ENCODE assay signal across 9 cellular contexts in the genomic region with DNA sequence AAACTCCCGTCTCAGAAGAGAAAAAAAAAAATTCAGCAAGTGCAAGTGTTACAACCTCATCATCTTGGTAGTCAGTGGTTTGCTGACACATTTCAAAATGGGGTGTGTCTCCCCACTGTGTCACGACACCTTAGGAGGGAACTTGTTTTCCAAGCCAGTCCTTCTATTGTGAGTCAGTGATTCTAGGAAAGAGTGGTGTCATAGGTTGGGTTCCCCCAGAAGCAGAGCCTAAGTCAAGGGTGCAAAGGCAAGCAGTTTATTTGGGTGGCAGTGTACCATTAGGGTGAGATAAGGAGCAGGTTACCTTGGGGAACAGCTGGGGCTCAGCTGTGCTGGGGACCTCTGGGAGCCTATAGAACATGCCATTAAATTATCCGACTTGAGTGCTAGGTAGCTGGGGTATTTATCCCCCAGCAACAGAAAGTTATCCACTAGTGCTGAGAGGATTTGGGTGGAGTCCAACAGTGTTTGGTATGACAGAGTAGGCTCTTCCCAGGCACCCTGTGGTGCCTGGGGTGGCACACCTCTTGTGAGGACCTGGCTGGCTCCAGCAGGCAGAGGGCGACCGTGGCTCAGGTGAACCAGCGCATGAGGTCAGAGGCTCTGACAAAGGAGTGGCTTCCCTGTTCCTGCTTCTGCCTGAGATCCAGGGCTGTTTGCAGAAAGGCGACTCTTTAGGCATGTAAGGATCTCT. TPM values are rescaled to one million over a fixed set of nuclear protein-coding genes. Genes with fewer than 3 reads are reported as not detected.
A peak's percentile ranks its signal among the peaks of the same experiment; 100 is the strongest.
DNase-seq lines count a peak whose midpoint lies in the region; ATAC-seq and TF ChIP-seq lines count a peak whose summit lies in the region.
"Had no signal": no experiment of that assay in that cellular context is flagged by ENCODE, and none has a peak within 500 bp of the region (broad histone marks: within the 10 kb centered on the region; RNA-seq: fewer than 3 reads in every experiment).

No MANE protein-coding gene starts in this region.

- no peak overlapping the region for H2BK15ac ChIP-seq in mesenchymal stem cell (ENCODE audit: low read depth, poor library complexity, severe bottlenecking)

- no peak overlapping the region for H3K14ac ChIP-seq in mesenchymal stem cell (ENCODE audit: low read length in 2 of 2)

- peaks cover 29% of the 10 kb centered on the region for H3K36me3 Mint-ChIP-seq in activated CD4-positive, alpha-beta memory T cell treated with anti-CD3 and anti-CD28 coated beads, Interleukin-2, amount 10 ng/mL, durations not matched to agents 7 days and 5 days (ENCODE audit: low read depth)
- H3K36me3 Mint-ChIP-seq in endothelial cell (ENCODE audit: low read depth, unreplicated experiment), result no peaks in the 10 kb centered on the region

- no peaks in the 10 kb centered on the region for H3K9me3 Mint-ChIP-seq in activated CD4-positive, alpha-beta memory T cell treated with anti-CD3 and anti-CD28 coated beads, Interleukin-2, amount 10 ng/mL, durations not matched to agents 7 days and 5 days
- no peaks in the 10 kb centered on the region for H3K9me3 Mint-ChIP-seq in endothelial cell (ENCODE audit: unreplicated experiment)

- H3K4me1 ChIP-seq in mesenchymal stem cell (ENCODE audit: control insufficient read depth, insufficient read depth, low read depth, low read length), result peaks cover 13% of the 10 kb centered on the region

- no peak overlapping the region for H4K91ac ChIP-seq in mesenchymal stem cell (ENCODE audit: low read length)

- no peak overlapping the region for H3K4me2 ChIP-seq in mesenchymal stem cell (ENCODE audit: low read length, poor library complexity, severe bottlenecking)

- H3K27me3 ChIP-seq in mesenchymal stem cell (ENCODE audit: control insufficient read depth in 1 of 2, insufficient read depth in 1 of 2, low read length in 2 of 2), result peaks cover 0 to 3% of the 10 kb centered on the region in 2 experiments

- H3K4me1 Mint-ChIP-seq in activated CD4-positive, alpha-beta memory T cell treated with anti-CD3 and anti-CD28 coated beads, Interleukin-2, amount 10 ng/mL, durations not matched to agents 7 days and 5 days, result peaks cover 78% of the 10 kb centered on the region
- peaks cover 25% of the 10 kb centered on the region for H3K4me1 Mint-ChIP-seq in endothelial cell (ENCODE audit: unreplicated experiment)

- H2BK12ac ChIP-seq in mesenchymal stem cell (ENCODE audit: low read length in 2 of 2), result peak overlapping the region in 1 of 2 experiments; percentile 59

- peaks cover 0 to 4% of the 10 kb centered on the region in 2 experiments for H3K36me3 ChIP-seq in mesenchymal stem cell (ENCODE audit: control insufficient read depth in 1 of 2, insufficient read depth in 2 of 2, low read depth in 1 of 2, low read length in 2 of 2)

- no peak overlapping the region for H2BK120ac ChIP-seq in mesenchymal stem cell (ENCODE audit: low read depth, low read length)

- peaks cover 5% of the 10 kb centered on the region for H3K27me3 Mint-ChIP-seq in activated CD4-positive, alpha-beta memory T cell treated with anti-CD3 and anti-CD28 coated beads, Interleukin-2, amount 10 ng/mL, durations not matched to agents 7 days and 5 days
- H3K27me3 Mint-ChIP-seq in endothelial cell (ENCODE audit: unreplicated experiment), result peaks cover 4% of the 10 kb centered on the region

- no peak overlapping the region for H3K9ac ChIP-seq in mesenchymal stem cell (ENCODE audit: low read length)

- ATAC-seq in HG02798 (IDR thresholded peaks at IDR 0.05; ENCODE audit: poor library complexity, unreplicated experiment), result no peak

- CTCF ChIA-PET in activated CD4-positive, alpha-beta memory T cell treated with anti-CD3 and anti-CD28 coated beads, Interleukin-2, amount 10 ng/mL, durations not matched to agents 7 days and 5 days (lab: Charles Lee), result interaction anchor here (0.7 to 2.8 kb wide), 7 partner anchors 10 to 74 kb away, joined by 3 to 21 read pairs (median 4); no protein-coding TSS in a partner anchor

- no peak overlapping the region for H2AK5ac ChIP-seq in mesenchymal stem cell (ENCODE audit: low read length, severe bottlenecking)

- H3K27ac ChIP-seq in mesenchymal stem cell (ENCODE audit: low read length, poor library complexity, severe bottlenecking), result no peak overlapping the region

- POLR2A ChIA-PET in activated CD4-positive, alpha-beta memory T cell treated with anti-CD3 and anti-CD28 coated beads, Interleukin-2, amount 10 ng/mL, durations not matched to agents 7 days and 5 days (lab: Charles Lee), result interaction anchor here (0.7 to 5.6 kb wide), 10 partner anchors 8 to 1341 kb away, joined by 3 to 49 read pairs (median 4); no protein-coding TSS in a partner anchor

- WGBS in mesenchymal stem cell, result 57% methylated on average over 6 of the region's 7 CpGs

- H4K8ac ChIP-seq in mesenchymal stem cell (ENCODE audit: low read length), result no peak overlapping the region

- peak overlapping the region in 1 of 2 experiments; percentile 56 for H3K23ac ChIP-seq in mesenchymal stem cell (ENCODE audit: low read length in 2 of 2)

- no peak overlapping the region for H3K18ac ChIP-seq in mesenchymal stem cell (ENCODE audit: low read depth in 1 of 2, low read length in 2 of 2)

- TF ChIP-seq CTCF in endothelial cell (IDR thresholded peaks at IDR 0.05; ENCODE audit: unreplicated experiment), result no peak

- H3K27ac Mint-ChIP-seq in activated CD4-positive, alpha-beta memory T cell treated with anti-CD3 and anti-CD28 coated beads, Interleukin-2, amount 10 ng/mL, durations not matched to agents 7 days and 5 days, result peak overlapping the region; percentile 88
- H3K27ac Mint-ChIP-seq in endothelial cell (ENCODE audit: unreplicated experiment), result no peak overlapping the region

- peak; percentile 87 for DNase-seq in AG20443 (ENCODE audit: low spot score)
- peak; percentile 73 for DNase-seq in LHCN-M2 (ENCODE audit: low read depth)
- DNase-seq in activated CD4-positive, alpha-beta memory T cell treated with anti-CD3 and anti-CD28 coated beads, Interleukin-2, amount 10 ng/mL, durations not matched to agents 7 days and 5 days, result peak; percentile 82
- DNase-seq in mesenchymal stem cell, result peak; percentile 66
- DNase-seq in endothelial cell (ENCODE audit: low spot score), result no peak
- DNase-seq in hypothalamus (lab: John Stamatoyannopoulos, UW), result no peak
- no peak for DNase-seq in dedifferentiated amniotic fluid mesenchymal stem cell (ENCODE audit: extremely low spot score)
- DNase-seq: NCI-H446 treated with DMSO at 0.1 percent for 48 hours had no signal

- peak overlapping the region; percentile 40 for H3K4me3 Mint-ChIP-seq in activated CD4-positive, alpha-beta memory T cell treated with anti-CD3 and anti-CD28 coated beads, Interleukin-2, amount 10 ng/mL, durations not matched to agents 7 days and 5 days
- no peak overlapping the region for H3K4me3 Mint-ChIP-seq in endothelial cell (ENCODE audit: unreplicated experiment)

- H3K4me3 ChIP-seq in mesenchymal stem cell (ENCODE audit: insufficient read depth in 1 of 2, low read depth in 1 of 2, low read length in 2 of 2), result no peak overlapping the region

- H3K79me1 ChIP-seq in mesenchymal stem cell (replicated peaks; ENCODE audit: low read length, poor library complexity, severe bottlenecking), result no peaks in the 10 kb centered on the region

- no peak overlapping the region for H2AFZ ChIP-seq in mesenchymal stem cell (ENCODE audit: low read depth, low read length)

- no peaks in the 10 kb centered on the region for H3K9me3 ChIP-seq in mesenchymal stem cell (ENCODE audit: control insufficient read depth, low read length)

- no peak overlapping the region for H2BK5ac ChIP-seq in mesenchymal stem cell (ENCODE audit: low read depth, low read length, poor library complexity, severe bottlenecking)

- H3K4ac ChIP-seq in mesenchymal stem cell (ENCODE audit: low read depth in 1 of 2, low read length in 2 of 2), result peak overlapping the region in 1 of 2 experiments; percentile 3

RNA-seq across cellular contexts. Expression of gene KIAA1671, which starts 41.7 kb away (rescaled TPM):
- 2.6 and 2.9 TPM in 2 replicates for total RNA-seq in LHCN-M2 (2014; rRNA removed)
- polyA plus RNA-seq in LHCN-M2 (2012), result 3.3 TPM
- total RNA-seq in activated CD4-positive, alpha-beta memory T cell treated with anti-CD3 and anti-CD28 coated beads, Interleukin-2, amount 10 ng/mL, durations not matched to agents 7 days and 5 days, result 10 to 100 TPM; 35.0 to 35.5 TPM
- polyA plus RNA-seq in mesenchymal stem cell (2013, experiment 1 of 2), result 6.7 TPM
- polyA plus RNA-seq in mesenchymal stem cell (2013, experiment 2 of 2), result 6.6 TPM
- 92.1 TPM for total RNA-seq in endothelial cell (ENCODE audit: unreplicated experiment)

RNA-seq across cellular contexts. Expression of gene LHFPL7, which starts 47.7 kb away (rescaled TPM):
- total RNA-seq in LHCN-M2 (2014; rRNA removed), result not detected in 2 replicates
- not detected for polyA plus RNA-seq in LHCN-M2 (2012)
- total RNA-seq in activated CD4-positive, alpha-beta memory T cell treated with anti-CD3 and anti-CD28 coated beads, Interleukin-2, amount 10 ng/mL, durations not matched to agents 7 days and 5 days, result not detected
- not detected for polyA plus RNA-seq in mesenchymal stem cell (2013, experiment 1 of 2)
- polyA plus RNA-seq in mesenchymal stem cell (2013, experiment 2 of 2), result not detected
- not detected for total RNA-seq in endothelial cell (ENCODE audit: unreplicated experiment)

Comparison
In these comparisons a context has a peak if more than half of its experiments do, and no peak if none do; other contexts are left out.
1. DNase-seq: peak in AG20443 (single experiment), LHCN-M2 (single experiment), activated CD4-positive, alpha-beta memory T cell treated with anti-CD3 and anti-CD28 coated beads, Interleukin-2, amount 10 ng/mL, durations not matched to agents 7 days and 5 days (single experiment) and mesenchymal stem cell (single experiment); none in endothelial cell (single experiment), hypothalamus (0 of 51) and dedifferentiated amniotic fluid mesenchymal stem cell (single experiment).